In genomic region chr17:58326609-58327341, GRCh38 we compare ENCODE assay signal across 13 cellular contexts. TPM values are rescaled to one million over a fixed set of nuclear protein-coding genes. Genes with fewer than 3 reads are reported as not detected.
DNase-seq lines count a peak whose midpoint lies in the region; ATAC-seq and TF ChIP-seq lines count a peak whose summit lies in the region.
"Had no signal": no experiment of that assay in that cellular context is flagged by ENCODE, and none has a peak within 500 bp of the region (broad histone marks: within the 10 kb centered on the region; RNA-seq: fewer than 3 reads in every experiment).

No MANE protein-coding gene starts in this region.

- POLR2A ChIA-PET in OCI-LY7 (lab: Charles Lee) = interaction anchor here (1.3 to 1.8 kb wide), 4 partner anchors 9 to 17 kb away, joined by 4 to 16 read pairs (median 7); no protein-coding TSS in a partner anchor

- no peaks in the 10 kb centered on the region for H3K9me3 Mint-ChIP-seq in activated naive CD4-positive, alpha-beta T cell treated with anti-CD3 and anti-CD28 coated beads for 36 hours
- no peaks in the 10 kb centered on the region for H3K9me3 Mint-ChIP-seq in dendritic cell treated with granulocyte-macrophage colony-stimulating factor and Interleukin-4, amounts not matched to agents 40 ng/mL and 50 ng/mL, for 4 days
- H3K9me3 Mint-ChIP-seq in stimulated activated naive B cell treated with anti-CD40 and anti-IgM and Interleukin-4, amounts not matched to agents 10 μg/mL and 1 μg/mL and 100 μg/mL, for 72 hours = peaks cover 0 to 2% of the 10 kb centered on the region in 2 donors

- no peak overlapping the region for H2AFZ ChIP-seq in OCI-LY7 (ENCODE audit: low read length)
- H2AFZ ChIP-seq: GM23248 had no signal

- no peaks in the 10 kb centered on the region for H3K9me3 ChIP-seq in OCI-LY7 (ENCODE audit: low read length)
- H3K9me3 ChIP-seq: adrenal gland, testis had no signal

- H3K9me2 ChIP-seq in OCI-LY7 (ENCODE audit: insufficient read depth, low read length) = no peaks in the 10 kb centered on the region

- H3K27ac Mint-ChIP-seq in activated naive CD4-positive, alpha-beta T cell treated with anti-CD3 and anti-CD28 coated beads for 36 hours = peak overlapping the region; percentile 99
- H3K27ac Mint-ChIP-seq in dendritic cell treated with granulocyte-macrophage colony-stimulating factor and Interleukin-4, amounts not matched to agents 40 ng/mL and 50 ng/mL, for 4 days = peak overlapping the region; percentile 21
- H3K27ac Mint-ChIP-seq in stimulated activated naive B cell treated with anti-CD40 and anti-IgM and Interleukin-4, amounts not matched to agents 10 μg/mL and 1 μg/mL and 100 μg/mL, for 72 hours = peak overlapping the region; percentile 100

- H3K27ac ChIP-seq in OCI-LY7 (ENCODE audit: low read depth, low read length, poor library complexity, severe bottlenecking) = peak overlapping the region; percentile 16
- H3K27ac ChIP-seq: adrenal gland, GM23248, testis had no signal

- DNase-seq in activated naive CD4-positive, alpha-beta T cell treated with anti-CD3 and anti-CD28 coated beads for 36 hours = peak; percentile 38
- no peak for DNase-seq in activated naive CD4-positive, alpha-beta T cell treated with Interleukin-2 at 50 U/mL for 16 hours
- DNase-seq in OCI-LY7 (ENCODE audit: low spot score) (peak; percentile 47), NCI-H2227 (lab: John Stamatoyannopoulos, UW; ENCODE audit: unreplicated experiment) (no peak), GF-D8 (lab: John Stamatoyannopoulos, UW) (no peak)
- DNase-seq in stimulated activated naive B cell treated with anti-CD40 and anti-IgM and Interleukin-4, amounts not matched to agents 10 μg/mL and 1 μg/mL and 100 μg/mL, for 72 hours = peak; percentile 15
- DNase-seq: adrenal gland, GM23248, NCI-H2171 treated with DMSO at 0.1 percent for 48 hours, testis had no signal

- H3K4me3 Mint-ChIP-seq in activated naive CD4-positive, alpha-beta T cell treated with anti-CD3 and anti-CD28 coated beads for 36 hours = peak overlapping the region; percentile 13
- no peak overlapping the region for H3K4me3 Mint-ChIP-seq in dendritic cell treated with granulocyte-macrophage colony-stimulating factor and Interleukin-4, amounts not matched to agents 40 ng/mL and 50 ng/mL, for 4 days
- peak overlapping the region; percentile 58 to 100 for H3K4me3 Mint-ChIP-seq in stimulated activated naive B cell treated with anti-CD40 and anti-IgM and Interleukin-4, amounts not matched to agents 10 μg/mL and 1 μg/mL and 100 μg/mL, for 72 hours

- CTCF ChIA-PET in activated naive CD4-positive, alpha-beta T cell treated with anti-CD3 and anti-CD28 coated beads for 36 hours (lab: Charles Lee) = interaction anchor here (0.8 to 3.8 kb wide), 7 partner anchors 9 to 91 kb away, joined by 4 to 37 read pairs (median 8); partner anchors contain the start of gene RNF43
- CTCF ChIA-PET in OCI-LY7 (lab: Charles Lee; ENCODE audit: unreplicated experiment) = interaction anchor here (1.6 kb wide), 1 partner anchor 18 kb away, joined by 6 read pairs; no protein-coding TSS in a partner anchor

- peaks cover 8% of the 10 kb centered on the region for H3K27me3 Mint-ChIP-seq in activated naive CD4-positive, alpha-beta T cell treated with anti-CD3 and anti-CD28 coated beads for 36 hours (ENCODE audit: low read depth)
- peaks cover 45% of the 10 kb centered on the region for H3K27me3 Mint-ChIP-seq in dendritic cell treated with granulocyte-macrophage colony-stimulating factor and Interleukin-4, amounts not matched to agents 40 ng/mL and 50 ng/mL, for 4 days
- H3K27me3 Mint-ChIP-seq in stimulated activated naive B cell treated with anti-CD40 and anti-IgM and Interleukin-4, amounts not matched to agents 10 μg/mL and 1 μg/mL and 100 μg/mL, for 72 hours = peaks cover 9 to 33% of the 10 kb centered on the region in 2 donors

- intact Hi-C loops in activated naive CD4-positive, alpha-beta T cell treated with anti-CD3 and anti-CD28 coated beads for 36 hours (cut with micrococcal nuclease) = no loop called here
- intact Hi-C loops in OCI-LY7 (cut with micrococcal nuclease; ENCODE audit: unreplicated experiment) = no loop called here
- intact Hi-C loops in dendritic cell treated with granulocyte-macrophage colony-stimulating factor and Interleukin-4, amounts not matched to agents 40 ng/mL and 50 ng/mL, for 4 days (cut with micrococcal nuclease) = loop anchor here (10.0 kb wide), 1 partner anchor 48 kb away; no protein-coding TSS in a partner anchor

- peak overlapping the region; percentile 92; the same call in 1 of the 2 replicates for H3K4me2 ChIP-seq in OCI-LY7 (ENCODE audit: low read length)

- H3K79me2 ChIP-seq in OCI-LY7 (ENCODE audit: insufficient read depth, low read depth, low read length) = peaks cover 10% of the 10 kb centered on the region

- no peak overlapping the region for H3K4me3 ChIP-seq in OCI-LY7 (ENCODE audit: low read depth, low read length, poor library complexity, severe bottlenecking)
- H3K4me3 ChIP-seq: adrenal gland, GM23248, testis had no signal

- 0 out of 2 replicates have a peak, but pooled peaks cover 2% of the 10 kb centered on the region for H4K20me1 ChIP-seq in OCI-LY7 (ENCODE audit: insufficient read depth, low read length)

- H3K36me3 Mint-ChIP-seq in activated naive CD4-positive, alpha-beta T cell treated with anti-CD3 and anti-CD28 coated beads for 36 hours (ENCODE audit: low read depth) = peaks cover 39% of the 10 kb centered on the region
- peaks cover 23% of the 10 kb centered on the region for H3K36me3 Mint-ChIP-seq in dendritic cell treated with granulocyte-macrophage colony-stimulating factor and Interleukin-4, amounts not matched to agents 40 ng/mL and 50 ng/mL, for 4 days (ENCODE audit: low read depth)
- peaks cover 37 to 48% of the 10 kb centered on the region in 2 donors for H3K36me3 Mint-ChIP-seq in stimulated activated naive B cell treated with anti-CD40 and anti-IgM and Interleukin-4, amounts not matched to agents 10 μg/mL and 1 μg/mL and 100 μg/mL, for 72 hours

- no peak for TF ChIP-seq CTCF in OCI-LY7 (conservative IDR thresholded peaks at IDR 0.05; ENCODE audit: low read length)

- peaks cover 37% of the 10 kb centered on the region for H3K4me1 Mint-ChIP-seq in activated naive CD4-positive, alpha-beta T cell treated with anti-CD3 and anti-CD28 coated beads for 36 hours (ENCODE audit: low read depth)
- H3K4me1 Mint-ChIP-seq in dendritic cell treated with granulocyte-macrophage colony-stimulating factor and Interleukin-4, amounts not matched to agents 40 ng/mL and 50 ng/mL, for 4 days (ENCODE audit: low read depth) = peaks cover 65% of the 10 kb centered on the region
- peaks cover 56 to 69% of the 10 kb centered on the region in 2 donors for H3K4me1 Mint-ChIP-seq in stimulated activated naive B cell treated with anti-CD40 and anti-IgM and Interleukin-4, amounts not matched to agents 10 μg/mL and 1 μg/mL and 100 μg/mL, for 72 hours

- no peak for ATAC-seq in stimulated activated naive B cell treated with anti-CD40 and anti-IgM and Interleukin-4, amounts not matched to agents 10 μg/mL and 1 μg/mL and 100 μg/mL, for 72 hours (replicated peaks)
- ATAC-seq in HG03378 (IDR thresholded peaks at IDR 0.05; ENCODE audit: unreplicated experiment) = no peak

- H3K4me1 ChIP-seq in OCI-LY7 (ENCODE audit: insufficient read depth, low read length, poor library complexity, severe bottlenecking) = peaks cover 41% of the 10 kb centered on the region

- BruUV-seq in OCI-LY7 (replicated peaks; lab: Mats Ljungman, UMichigan) = no TSS peak

- H3K36me3 ChIP-seq in OCI-LY7 (ENCODE audit: insufficient read depth, low read length) = peaks cover 22% of the 10 kb centered on the region
- H3K36me3 ChIP-seq: adrenal gland had no signal

RNA-seq across cellular contexts. Expression of gene TSPOAP1, which starts 1.8 kb away (rescaled TPM):
- total RNA-seq in activated naive CD4-positive, alpha-beta T cell treated with anti-CD3 and anti-CD28 coated beads for 36 hours = 10 to 100 TPM; 18.5 to 20.0 TPM
- total RNA-seq in OCI-LY7 (2014; rRNA removed; shearing (Covaris generic)) = 24.0 TPM in 2 replicates
- 50.6 and 54.4 TPM in 2 replicates for total RNA-seq in OCI-LY7 (2022)
- total RNA-seq: pulmonary artery endothelial cell had no signal

RNA-seq across cellular contexts. Expression of gene SUPT4H1, which starts 25.2 kb away (rescaled TPM):
- 10 to 100 TPM; 76.6 to 76.9 TPM for total RNA-seq in activated naive CD4-positive, alpha-beta T cell treated with anti-CD3 and anti-CD28 coated beads for 36 hours
- 41.1 and 56.5 TPM in 2 replicates for total RNA-seq in OCI-LY7 (2014; rRNA removed; shearing (Covaris generic))
- 65.5 and 78.4 TPM in 2 replicates for total RNA-seq in OCI-LY7 (2022)

RNA-seq across cellular contexts. Expression of gene MPO, which starts 46.0 kb away (rescaled TPM):
- not detected for total RNA-seq in activated naive CD4-positive, alpha-beta T cell treated with anti-CD3 and anti-CD28 coated beads for 36 hours
- total RNA-seq in OCI-LY7 (2014; rRNA removed; shearing (Covaris generic)) = not detected in 2 replicates
- total RNA-seq in OCI-LY7 (2022) = not detected in 2 replicates
- total RNA-seq: GM23248 had no signal

Comparison
In these comparisons a context has a peak if more than half of its experiments do, and no peak if none do; other contexts are left out.
1. DNase-seq: peak in activated naive CD4-positive, alpha-beta T cell treated with anti-CD3 and anti-CD28 coated beads for 36 hours (single experiment), OCI-LY7 (single experiment) and stimulated activated naive B cell treated with anti-CD40 and anti-IgM and Interleukin-4, amounts not matched to agents 10 μg/mL and 1 μg/mL and 100 μg/mL, for 72 hours (single experiment); none in activated naive CD4-positive, alpha-beta T cell treated with Interleukin-2 at 50 U/mL for 16 hours (single experiment), NCI-H2227 (single experiment) and GF-D8 (single experiment).
2. H3K27ac Mint-ChIP-seq: peak in every context shown above with its lines; median percentile 100 in stimulated activated naive B cell treated with anti-CD40 and anti-IgM and Interleukin-4, amounts not matched to agents 10 μg/mL and 1 μg/mL and 100 μg/mL, for 72 hours; 99 in activated naive CD4-positive, alpha-beta T cell treated with anti-CD3 and anti-CD28 coated beads for 36 hours; 21 in dendritic cell treated with granulocyte-macrophage colony-stimulating factor and Interleukin-4, amounts not matched to agents 40 ng/mL and 50 ng/mL, for 4 days.